16 cellular contexts compared by ENCODE assay signal in genomic region chr18:48921305-48922202, GRCh38. TPM values are rescaled to one million over a fixed set of nuclear protein-coding genes. Genes with fewer than 3 reads are reported as not detected.
A peak's percentile ranks its signal among the peaks of the same experiment; 100 is the strongest.
DNase-seq lines count a peak whose midpoint lies in the region; ATAC-seq, FAIRE-seq and TF ChIP-seq lines count a peak whose summit lies in the region.
"Had no signal": no experiment of that assay in that cellular context is flagged by ENCODE, and none has a peak within 500 bp of the region (broad histone marks: within the 10 kb centered on the region; RNA-seq: fewer than 3 reads in every experiment).

No MANE protein-coding gene starts in this region.

- TF ChIP-seq RAD21 in SK-N-SH (IDR thresholded peaks at IDR 0.05; ENCODE audit: low read length), result no peak
- no peak for TF ChIP-seq RAD21 in K562 (CRISPR knock-in tag; conservative IDR thresholded peaks at IDR 0.05 in 1 of 2, IDR thresholded peaks at IDR 0.05 in 1 of 2)

- CTCF ChIA-PET in SK-N-SH (lab: Yijun Ruan, JAX), result interaction anchor here (0.6 to 1.5 kb wide), 3 partner anchors 17 to 476 kb away, joined by 3 to 5 read pairs (median 3); no protein-coding TSS in a partner anchor
- CTCF ChIA-PET in K562 (lab: Yijun Ruan, JAX; ENCODE audit: low intra/inter-chr PET ratio), result no interaction called here

- no TSS peak for BruUV-seq in K562 (replicated peaks; lab: Mats Ljungman, UMichigan)

- H3K27me3 ChIP-seq in SK-N-SH (ENCODE audit: insufficient read depth) (no peaks in the 10 kb centered on the region), K562 (ENCODE audit: control insufficient read depth in 2 of 2, insufficient read depth in 2 of 2, low read length in 2 of 2) (no peaks in the 10 kb centered on the region), lower lobe of right lung (ENCODE audit: low read depth) (no peaks in the 10 kb centered on the region), stomach (no peaks in the 10 kb centered on the region)
- H3K27me3 ChIP-seq: gastrocnemius medialis had no signal

- peaks cover 47 to 53% of the 10 kb centered on the region in 2 experiments for H3K4me1 ChIP-seq in SK-N-SH (ENCODE audit: control insufficient read depth in 1 of 2, insufficient read depth in 2 of 2, low read depth in 1 of 2, low read length in 1 of 2)
- peaks cover 36 to 38% of the 10 kb centered on the region in 2 experiments for H3K4me1 ChIP-seq in K562 (replicated peaks in 1 of 2; ENCODE audit: control insufficient read depth in 2 of 2, insufficient read depth in 2 of 2, low read length in 2 of 2)
- H3K4me1 ChIP-seq in lower lobe of right lung, result peaks cover 90% of the 10 kb centered on the region
- H3K4me1 ChIP-seq in stomach, result peaks cover 43 to 85% (median 60%) of the 10 kb centered on the region in 4 donors

- intact Hi-C loops in K562 (cut with micrococcal nuclease), result no loop called here
- intact Hi-C loops in lower lobe of right lung (cut with DNase I), result no loop called here
- intact Hi-C loops in stomach (cut with DNase I; ENCODE audit: low total_unique reads), result no loop called here

- H3K9ac ChIP-seq in SK-N-SH (peak overlapping the region; percentile 37; the same call in 1 of the 2 replicates), K562 (ENCODE audit: insufficient read depth in 1 of 2, low read depth in 2 of 2, low read length in 2 of 2) (no peak overlapping the region)
- H3K9ac ChIP-seq: parathyroid adenoma had no signal

- in situ Hi-C loops in K562 (cut with MboI), result no loop called here

- H3K79me2 ChIP-seq in SK-N-SH (ENCODE audit: insufficient read depth), result peaks cover 86% of the 10 kb centered on the region
- no peaks in the 10 kb centered on the region; the same call in 2 of the 3 replicates for H3K79me2 ChIP-seq in K562 (ENCODE audit: control insufficient read depth, insufficient read depth, low read length)

- 97% methylated on average over 23 of the region's 34 CpGs for WGBS in SK-N-SH (ENCODE audit: low lambda C conversion rate)
- 68% methylated on average over 23 of the region's 34 CpGs for WGBS in K562 (ENCODE audit: insufficient coverage, low coverage, missing lambda C conversion rate)
- 78 to 90% (median 88%) methylated on average over 33 to 34 of the region's 34 CpGs for WGBS in stomach, 5 donors

- no peaks in the 10 kb centered on the region for H3K9me2 ChIP-seq in SK-N-SH

- H3K9me3 ChIP-seq in SK-N-SH, result no peaks in the 10 kb centered on the region
- no peaks in the 10 kb centered on the region for H3K9me3 ChIP-seq in K562 (replicated peaks; ENCODE audit: control insufficient read depth, insufficient read depth, low read depth, low read length)
- no peaks in the 10 kb centered on the region for H3K9me3 ChIP-seq in lower lobe of right lung
- H3K9me3 ChIP-seq in stomach, result no peaks in the 10 kb centered on the region
- H3K9me3 ChIP-seq: gastrocnemius medialis had no signal

- TF ChIP-seq CTCF in SK-N-SH (IDR thresholded peaks at IDR 0.05), result no peak
- no peak for TF ChIP-seq CTCF in K562 (IDR thresholded peaks at IDR 0.05 in 2 of 3, conservative IDR thresholded peaks at IDR 0.05 in 1 of 3; ENCODE audit: insufficient read depth in 2 of 3, low read depth in 1 of 3, low read length in 3 of 3)
- no peak for TF ChIP-seq CTCF in lower lobe of right lung (IDR thresholded peaks at IDR 0.05)
- no peak for TF ChIP-seq CTCF in stomach (IDR thresholded peaks at IDR 0.05)

- peak overlapping the region; percentile 78; the same call in 1 of the 2 replicates for H3K4me2 ChIP-seq in SK-N-SH
- H3K4me2 ChIP-seq in K562 (ENCODE audit: insufficient read depth, low read length), result no peak overlapping the region

- H3F3A ChIP-seq in SK-N-SH (replicated peaks; ENCODE audit: insufficient read depth), result peaks cover 80% of the 10 kb centered on the region

- H3K27ac ChIP-seq in SK-N-SH (ENCODE audit: low read depth in 2 of 2, low read length in 1 of 2), result peak overlapping the region; percentile 85 to 91; a peak in 3 of 4 replicates
- no peak overlapping the region for H3K27ac ChIP-seq in K562 (ENCODE audit: extremely low read depth, low read depth, low read length)
- H3K27ac ChIP-seq in lower lobe of right lung, result peak overlapping the region; percentile 83
- H3K27ac ChIP-seq in stomach, result peak overlapping the region in 3 of 5 donors; percentile 26 to 83 (median 79)
- H3K27ac ChIP-seq: 22Rv1, parathyroid adenoma had no signal

- H2AFZ ChIP-seq in SK-N-SH (ENCODE audit: low read depth), result no peak overlapping the region
- no peak overlapping the region for H2AFZ ChIP-seq in K562 (ENCODE audit: low read depth, low read length)
- H2AFZ ChIP-seq: parathyroid adenoma had no signal

- DNase-seq in SK-N-SH (no peak), K562 (ENCODE audit: extremely low read depth in 1 of 4, low spot score in 3 of 4) (no peak), lower lobe of right lung (no peak), stomach (no peak), AML-193 (lab: John Stamatoyannopoulos, UW) (no peak), NCI-H510A treated with DMSO at 0.1 percent for 48 hours (lab: John Stamatoyannopoulos, UW) (no peak)
- DNase-seq: activated CD4-positive, CD25-positive, alpha-beta regulatory T cell treated with anti-CD3 and anti-CD28 coated beads, Interleukin-2, amount 50 U/mL, for 72 hours; activated naive CD4-positive, alpha-beta T cell treated with anti-CD3 and anti-CD28 coated beads for 36 hours; dermis blood vessel endothelial cell; gastrocnemius medialis; NCI-H774 had no signal

- H3K36me3 ChIP-seq in SK-N-SH (replicated peaks in 1 of 2; ENCODE audit: control insufficient read depth in 1 of 2, insufficient read depth in 2 of 2, low read length in 1 of 2) (peaks cover 26 to 31% of the 10 kb centered on the region in 2 experiments), K562 (ENCODE audit: control insufficient read depth, insufficient read depth, low read length) (no peaks in the 10 kb centered on the region; the same call in 2 of the 3 replicates), lower lobe of right lung (peaks cover 30% of the 10 kb centered on the region), stomach (peaks cover 10 to 33% (median 27%) of the 10 kb centered on the region in 4 donors)

- H3K9me1 ChIP-seq in K562 (ENCODE audit: control insufficient read depth, insufficient read depth, low read length), result no peaks in the 10 kb centered on the region

- POLR2A ChIA-PET in SK-N-SH (lab: Yijun Ruan, JAX), result no interaction called here
- POLR2A ChIA-PET in K562 (lab: Yijun Ruan, JAX), result interaction anchor here (1.0 to 2.1 kb wide), 2 partner anchors 10 to 27 kb away, joined by 4 to 5 read pairs; no protein-coding TSS in a partner anchor

- H4K20me1 ChIP-seq in SK-N-SH (ENCODE audit: insufficient read depth) (peaks cover 72% of the 10 kb centered on the region), K562 (replicated peaks; ENCODE audit: control insufficient read depth, insufficient read depth, low read length) (no peaks in the 10 kb centered on the region)

- FAIRE-seq in K562 (lab: Jason Lieb, UNC), result no peak

- peak overlapping the region in 1 of 2 experiments; percentile 46; a peak in 1 of 4 replicates for H3K4me3 ChIP-seq in SK-N-SH (ENCODE audit: low read depth in 2 of 2, low read length in 1 of 2)
- H3K4me3 ChIP-seq in K562, result no peak overlapping the region
- peak overlapping the region; percentile 50 for H3K4me3 ChIP-seq in lower lobe of right lung
- H3K4me3 ChIP-seq in stomach, result no peak overlapping the region

- no peak for TF ChIP-seq EP300 in SK-N-SH (IDR thresholded peaks at IDR 0.05; ENCODE audit: borderline replicate concordance in 1 of 2, low read depth in 1 of 2, low read length in 1 of 2)
- no peak for TF ChIP-seq EP300 in K562 (IDR thresholded peaks at IDR 0.05; ENCODE audit: low read length)
- no peak for TF ChIP-seq EP300 in stomach (IDR thresholded peaks at IDR 0.05)

- no peak for TF ChIP-seq POLR2A in K562 (conservative IDR thresholded peaks at IDR 0.05)
- TF ChIP-seq POLR2A in stomach (IDR thresholded peaks at IDR 0.05), result no peak

- ATAC-seq in SK-N-SH treated with all-trans-retinoic acid at 6 μM for 48 hours (no peak), K562 (no peak), lower lobe of right lung (no peak), HG03025 (IDR thresholded peaks at IDR 0.05; ENCODE audit: low FRiP score, unreplicated experiment) (no peak)
- ATAC-seq: left lobe of liver had no signal

TF ChIP-seq in SK-N-SH, 30 proteins besides CTCF, POLR2A, EP300 and RAD21 (continues in another document):
- no peak for TF ChIP-seq FOXJ3 (CRISPR knock-in tag; IDR thresholded peaks at IDR 0.05)

TF ChIP-seq in SK-N-SH treated with all-trans-retinoic acid at 6 μM for 48 hours, 23 proteins besides CTCF, POLR2A, EP300 and RAD21 (continues in another document):
- TF ChIP-seq GLIS3 (CRISPR knock-in tag; IDR thresholded peaks at IDR 0.05) (no peak), ESRRG (CRISPR knock-in tag; IDR thresholded peaks at IDR 0.05) (no peak), ZNF70 (CRISPR knock-in tag; IDR thresholded peaks at IDR 0.05) (no peak)

TF ChIP-seq in K562, 482 proteins besides CTCF, POLR2A, EP300 and RAD21 (continues in another document):
- TF ChIP-seq ZNF583 (CRISPR knock-in tag; IDR thresholded peaks at IDR 0.05), result no peak
- TF ChIP-seq YBX1 (IDR thresholded peaks at IDR 0.05), result no peak

RNA-seq across cellular contexts. Expression of gene SMAD7, which starts 29.2 kb away (rescaled TPM):
- polyA plus RNA-seq in SK-N-SH (2012; rRNA removed), result 19.1 and 20.0 TPM in 2 replicates
- polyA plus RNA-seq in SK-N-SH (2012; cell fraction: cytosol; rRNA removed), result 11.3 and 14.5 TPM in 2 replicates
- 15.2 and 26.8 TPM in 2 replicates for polyA plus RNA-seq in SK-N-SH (2012; cell fraction: nucleus; rRNA removed)
- total RNA-seq in K562 (2011; cell fraction: chromatin; rRNA removed; ENCODE audit: low replicate concordance), result 2.6 and 6.2 TPM in 2 replicates
- total RNA-seq in K562 (2011; cell fraction: nucleolus; rRNA removed), result 3.9 and 7.0 TPM in 2 replicates
- total RNA-seq in K562 (2011; cell fraction: nucleoplasm; rRNA removed), result 3.3 and 4.1 TPM in 2 replicates
- 2.9 and 3.0 TPM in 2 replicates for total RNA-seq in K562 (2014; rRNA removed)
- total RNA-seq in K562 (2014; rRNA removed; fragmentation: Illumina TruSeq; extraction: Trizol), result 1.1 and 1.3 TPM in 2 replicates
- total RNA-seq in K562 (2015; rRNA removed; fragmentation: Illumina TruSeq; extraction: Trizol), result 0.90 and 0.94 TPM in 2 replicates
- 2.1 and 2.5 TPM in 2 replicates for total RNA-seq in K562 (2021)
- 1.8 TPM in 2 replicates for polyA plus RNA-seq in K562 (2011; rRNA removed)
- polyA plus RNA-seq in K562 (2011; cell fraction: cytosol; rRNA removed), result 3.3 and 3.7 TPM in 2 replicates
- 4.6 and 5.7 TPM in 2 replicates for polyA plus RNA-seq in K562 (2011; cell fraction: nucleus; rRNA removed)
- 1.7 and 4.1 TPM in 2 replicates for polyA plus RNA-seq in K562 (2012)
- polyA plus RNA-seq in K562 (2014; fragmentation: Illumina TruSeq; extraction: Trizol), result 1.4 and 1.6 TPM in 2 replicates
- under 1 TPM; 0.13 to 0.23 TPM for polyA plus RNA-seq in K562 (2014; fragmentation: Nextera tagmentation; extraction: Ambion mirVana)
- polyA plus RNA-seq in K562 (2014; rRNA removed), result 1.8 and 2.9 TPM in 2 replicates
- 3.4 and 3.7 TPM in 2 replicates for polyA minus RNA-seq in K562 (2011; rRNA and poly(A)+ RNA removed)
- polyA minus RNA-seq in K562 (2011; cell fraction: cytosol; rRNA and poly(A)+ RNA removed), result 2.0 and 4.6 TPM in 2 replicates
- 3.8 and 4.7 TPM in 2 replicates for polyA minus RNA-seq in K562 (2011; cell fraction: nucleus; rRNA and poly(A)+ RNA removed)
- total RNA-seq in lower lobe of right lung, result 63.4 TPM
- 100 to 1,000 TPM in 1 of 5 donors, 10 to 100 TPM in 3, 1 to 10 TPM in 1; 7.0 to 123 (median 29.3) TPM for total RNA-seq in stomach
- 10 to 100 TPM in 1 of 3 donors, 1 to 10 TPM in 2; 4.5 to 10.1 (median 9.9) TPM for polyA plus RNA-seq in stomach

Comparison
In these comparisons a context has a peak if more than half of its experiments do, and no peak if none do; other contexts are left out.
1. Of the 27 proteins assayed by ChIP-seq in both K562 and SK-N-SH: peak only in K562: ZBTB33; only in SK-N-SH: none; in both: none; in neither: 26.